Comparison of ENCODE assay signal across 8 cellular contexts in genomic region chr22:20919718-20920117, GRCh38. TPM values are rescaled to one million over a fixed set of nuclear protein-coding genes. Genes with fewer than 3 reads are reported as not detected.
A peak's percentile ranks its signal among the peaks of the same experiment; 100 is the strongest.
DNase-seq lines count a peak whose midpoint lies in the region; ATAC-seq, FAIRE-seq and TF ChIP-seq lines count a peak whose summit lies in the region.

No MANE protein-coding gene starts in this region.

- H3K4me3 ChIP-seq in heart right ventricle (peak overlapping the region in 9 of 10 donors; percentile 66 to 99 (median 93)), GM12878 (peak overlapping the region; percentile 92), uterus (peak overlapping the region; percentile 77 to 92)

- H3K4me2 ChIP-seq in GM12878 (ENCODE audit: control insufficient read depth, insufficient read depth) = peak overlapping the region; percentile 92

- DNase-seq in heart right ventricle (no peak), left cardiac atrium (no peak), GM12878 (ENCODE audit: low read depth, low spot score) (no peak), memory B cell (ENCODE audit: low spot score in 2 of 2) (no peak), uterus (no peak), NCI-H774 (lab: John Stamatoyannopoulos, UW) (no peak), NCI-H2107 treated with DMSO at 0.1 percent for 48 hours (lab: John Stamatoyannopoulos, UW; ENCODE audit: unreplicated experiment) (no peak), GM10248 (ENCODE audit: extremely low spot score) (no peak)

- no peak overlapping the region for H2AFZ ChIP-seq in GM12878 (ENCODE audit: control insufficient read depth, low read depth, low read length)

- in situ Hi-C loops in GM12878 (cut with MboI) = loop anchor here (10.0 kb wide), 1 partner anchor 55 kb away; no protein-coding TSS in a partner anchor

- no peak for TF ChIP-seq POLR2A in GM12878 (IDR thresholded peaks at IDR 0.05; ENCODE audit: low read depth, low read length)
- no peak for TF ChIP-seq POLR2A in uterus (IDR thresholded peaks at IDR 0.05)

- no peak for FAIRE-seq in GM12878 (lab: Jason Lieb, UNC)

- no peaks in the 10 kb centered on the region for H3K27me3 Mint-ChIP-seq in memory B cell

- H3K27me3 ChIP-seq in heart right ventricle (no peaks in the 10 kb centered on the region), GM12878 (replicated peaks in 1 of 2; ENCODE audit: control insufficient read depth in 2 of 2, insufficient read depth in 2 of 2, low read length in 1 of 2) (no peaks in the 10 kb centered on the region), uterus (no peaks in the 10 kb centered on the region)

- peak overlapping the region in 2 of 10 donors; percentile 10 to 27 for H3K27ac ChIP-seq in heart right ventricle
- no peak overlapping the region for H3K27ac ChIP-seq in GM12878 (ENCODE audit: control insufficient read depth, insufficient read depth)
- H3K27ac ChIP-seq in uterus = no peak overlapping the region

- H3K4me1 ChIP-seq in heart right ventricle (peaks cover 6 to 61% (median 51%) of the 10 kb centered on the region in 9 donors), GM12878 (ENCODE audit: control insufficient read depth, insufficient read depth, low read length) (peaks cover 8% of the 10 kb centered on the region), uterus (peaks cover 0 to 3% of the 10 kb centered on the region in 2 donors)

- H3K9me3 ChIP-seq in heart right ventricle (no peaks in the 10 kb centered on the region), GM12878 (replicated peaks; ENCODE audit: control insufficient read depth, insufficient read depth, low read length) (no peaks in the 10 kb centered on the region), uterus (no peaks in the 10 kb centered on the region)

- no peak overlapping the region for H3K27ac Mint-ChIP-seq in memory B cell

- CTCF ChIA-PET in GM12878 (lab: Yijun Ruan, JAX) = interaction anchor here (1.0 to 2.3 kb wide), 2 partner anchors 34 to 83 kb away, joined by 6 to 8 read pairs; partner anchors contain the start of gene THAP7
- CTCF ChIA-PET in GM10248 (lab: Yijun Ruan, JAX) = interaction anchor here (1.3 to 2.4 kb wide), 3 partner anchors 17 to 40 kb away, joined by 3 to 8 read pairs (median 4); no protein-coding TSS in a partner anchor

- H3K4me1 Mint-ChIP-seq in memory B cell = peaks cover 29% of the 10 kb centered on the region

- no peaks in the 10 kb centered on the region for H3K9me3 Mint-ChIP-seq in memory B cell

- SMC1A ChIA-PET in GM12878 (lab: Charles Lee; ENCODE audit: uncharacterized antibody, unreplicated experiment) = no interaction called here

- no peak for TF ChIP-seq RAD21 in GM12878 (IDR thresholded peaks at IDR 0.05; ENCODE audit: insufficient read depth, low read depth, low read length)

- H3K79me2 ChIP-seq in GM12878 (ENCODE audit: control insufficient read depth, insufficient read depth, low read length) = peaks cover 76% of the 10 kb centered on the region

- H3K36me3 ChIP-seq in heart right ventricle (peaks cover 0 to 9% (median 0%) of the 10 kb centered on the region in 9 donors), GM12878 (ENCODE audit: control insufficient read depth in 2 of 2, insufficient read depth in 2 of 2, low read length in 1 of 2) (peaks cover 1 to 4% of the 10 kb centered on the region in 2 experiments; a peak in 3 of 4 replicates), uterus (no peaks in the 10 kb centered on the region)

- H3K4me3 Mint-ChIP-seq in memory B cell = peak overlapping the region; percentile 75

- peaks cover 2% of the 10 kb centered on the region for H3K36me3 Mint-ChIP-seq in memory B cell

- H4K20me1 ChIP-seq in GM12878 (ENCODE audit: control insufficient read depth, insufficient read depth) = peaks cover 5% of the 10 kb centered on the region; the same call in 1 of the 2 replicates

- intact Hi-C loops in heart right ventricle (cut with DNase I) (loop anchor here in 7 of 10 donors (5.0 to 10.0 kb wide), 8 partner anchors 38 to 95 kb away; partner anchors contain the start of genes LZTR1 (in 3 of the 7), AIFM3 (in 1 of the 7), P2RX6 (in 1 of the 7) and PI4KA (in 1 of the 7)), left cardiac atrium (cut with DNase I) (loop anchor here in 1 of 2 donors (5.0 to 10.0 kb wide), 2 partner anchors 48 to 55 kb away; partner anchors contain the start of gene AIFM3), GM12878 (cut with micrococcal nuclease; ENCODE audit: unreplicated experiment) (no loop called here), uterus (cut with DNase I; ENCODE audit: low total_unique reads) (no loop called here)

- ATAC-seq in heart right ventricle (no peak), left cardiac atrium (no peak), GM12878 (no peak), memory B cell (ENCODE audit: low read depth) (no peak)

- RAD21 ChIA-PET in GM12878 (lab: Charles Lee; ENCODE audit: unreplicated experiment) = interaction anchor here (0.5 kb wide), 1 partner anchor 36 kb away, joined by 3 read pairs; no protein-coding TSS in a partner anchor

- WGBS in heart right ventricle, 2 donors = 7 to 14% methylated on average over 4 of the region's 4 CpGs
- WGBS in GM12878 (ENCODE audit: insufficient coverage, insufficient replicate concordance, low lambda C conversion rate, missing lambda C conversion rate) = 1% methylated on average over 4 of the region's 4 CpGs

- TF ChIP-seq CTCF in heart right ventricle (IDR thresholded peaks at IDR 0.05) (no peak), GM12878 (IDR thresholded peaks at IDR 0.05 in 2 of 3, conservative IDR thresholded peaks at IDR 0.05 in 1 of 3; ENCODE audit: control insufficient read depth in 2 of 3, extremely low read depth in 1 of 3, insufficient read depth in 1 of 3, low read depth in 3 of 3, low read length in 3 of 3) (no peak), uterus (IDR thresholded peaks at IDR 0.05) (no peak), GM10248 (IDR thresholded peaks at IDR 0.05; ENCODE audit: control extremely low read depth, extremely low read depth, low read depth, missing control alignments) (no peak)

- peak overlapping the region; percentile 72 for H3K9ac ChIP-seq in GM12878 (ENCODE audit: control insufficient read depth, insufficient read depth, low read length)

- no peak for TF ChIP-seq EP300 in GM12878 (IDR thresholded peaks at IDR 0.05; ENCODE audit: borderline replicate concordance in 1 of 2, control insufficient read depth in 1 of 2, low read depth in 2 of 2, low read length in 2 of 2)

- TSS peak; percentile 68 for BruUV-seq in GM12878 (replicated peaks; lab: Mats Ljungman, UMichigan)

- POLR2A ChIA-PET in GM12878 (lab: Charles Lee) = no interaction called here
- POLR2A ChIA-PET in GM10248 (lab: Yijun Ruan, JAX) = no interaction called here

TF ChIP-seq in GM12878, 131 proteins besides CTCF, POLR2A, EP300 and RAD21 (continues in another document):
- TF ChIP-seq RBBP5 (conservative IDR thresholded peaks at IDR 0.05) = no peak

RNA-seq across cellular contexts. Expression of gene CRKL, which starts 2.5 kb away (rescaled TPM):
- total RNA-seq in heart right ventricle (10 to 100 TPM; 43.3 to 76.9 (median 56.5) TPM), left cardiac atrium (10 to 100 TPM; 48.7 to 50.2 TPM), GM12878 (2014; rRNA removed) (30.8 and 36.6 TPM in 2 replicates), GM12878 (2014; rRNA removed; fragmentation: Illumina TruSeq; extraction: Trizol) (25.8 and 25.9 TPM in 2 replicates), GM12878 (2021) (57.8 and 61.2 TPM in 2 replicates), uterus (10 to 100 TPM; 29.4 to 74.2 (median 57.6) TPM)
- polyA plus RNA-seq in heart right ventricle (10 to 100 TPM; 19.2 to 33.7 TPM), GM12878 (2011; rRNA removed) (32.4 and 39.3 TPM in 2 replicates), GM12878 (2014; fragmentation: Illumina TruSeq; extraction: Trizol) (36.7 and 37.5 TPM in 2 replicates), GM12878 (2014; fragmentation: Nextera tagmentation; extraction: Ambion mirVana) (10 to 100 TPM; 12.6 to 17.1 TPM), GM12878 (2014; rRNA removed) (29.9 and 33.4 TPM in 2 replicates), GM12878 (2016; fragmentation: Nextera tagmentation; extraction: Ambion mirVana) (10 to 100 TPM; 32.4 to 33.0 TPM)
- 54.3 and 59.4 TPM in 2 replicates for total RNA-seq in GM12878 (2013; cell fraction: nucleolus; rRNA removed)
- 22.0 TPM for polyA plus RNA-seq in GM12878 (2011; ENCODE audit: low read depth)
- 28.8 and 43.0 TPM in 2 replicates for polyA plus RNA-seq in GM12878 (2011; cell fraction: cytosol; rRNA removed)
- 22.1 and 24.7 TPM in 2 replicates for polyA plus RNA-seq in GM12878 (2011; cell fraction: nucleus; rRNA removed)
- polyA plus RNA-seq in GM12878 (2012) = 27.8 and 37.1 TPM in 2 replicates
- polyA minus RNA-seq in GM12878 (2011; rRNA and poly(A)+ RNA removed) = 45.3 and 48.0 TPM in 2 replicates
- 20.0 and 26.6 TPM in 2 replicates for polyA minus RNA-seq in GM12878 (2011; cell fraction: cytosol; rRNA and poly(A)+ RNA removed)
- polyA minus RNA-seq in GM12878 (2011; cell fraction: nucleus; rRNA and poly(A)+ RNA removed) = 11.0 and 15.2 TPM in 2 replicates

RNA-seq across cellular contexts. Expression of gene AIFM3, which starts 47.3 kb away (rescaled TPM):
- total RNA-seq in heart right ventricle (1 to 10 TPM in 3 of 10 donors, under 1 TPM in 6, not detected in 1; 0.24 to 1.5 (median 0.50) TPM), left cardiac atrium (1 to 10 TPM; 1.5 to 2.4 TPM), GM12878 (2014; rRNA removed) (0.11 and 0.34 TPM in 2 replicates), GM12878 (2014; rRNA removed; fragmentation: Illumina TruSeq; extraction: Trizol) (not detected in 2 replicates), GM12878 (2021) (0.26 and 0.40 TPM in 2 replicates), uterus (1 to 10 TPM in 2 of 4 donors, not detected in 2; 3.2 to 3.4 TPM)
- polyA plus RNA-seq in heart right ventricle (1 to 10 TPM in 1 of 2 donors, under 1 TPM in 1; 0.29 to 1.5 TPM), GM12878 (2011; rRNA removed) (not detected in 2 replicates), GM12878 (2014; fragmentation: Illumina TruSeq; extraction: Trizol) (not detected in 2 replicates), GM12878 (2014; fragmentation: Nextera tagmentation; extraction: Ambion mirVana) (not detected), GM12878 (2014; rRNA removed) (0.04 and 0.15 TPM in 2 replicates), GM12878 (2016; fragmentation: Nextera tagmentation; extraction: Ambion mirVana) (under 1 TPM in 1 of 2 experiments, not detected in 1; 0.06 TPM)
- 0.61 TPM in 1 of 2 replicates, not detected in the other for total RNA-seq in GM12878 (2013; cell fraction: nucleolus; rRNA removed)
- not detected for polyA plus RNA-seq in GM12878 (2011; ENCODE audit: low read depth)
- 0.03 TPM in 1 of 2 replicates, not detected in the other for polyA plus RNA-seq in GM12878 (2011; cell fraction: cytosol; rRNA removed)
- polyA plus RNA-seq in GM12878 (2011; cell fraction: nucleus; rRNA removed) = 0.24 and 0.31 TPM in 2 replicates
- 0.32 and 0.45 TPM in 2 replicates for polyA plus RNA-seq in GM12878 (2012)
- polyA minus RNA-seq in GM12878 (2011; rRNA and poly(A)+ RNA removed) = not detected in 2 replicates
- polyA minus RNA-seq in GM12878 (2011; cell fraction: cytosol; rRNA and poly(A)+ RNA removed) = not detected in 2 replicates
- not detected in 2 replicates for polyA minus RNA-seq in GM12878 (2011; cell fraction: nucleus; rRNA and poly(A)+ RNA removed)

Comparison
In these comparisons a context has a peak if more than half of its experiments do, and no peak if none do; other contexts are left out.
1. intact Hi-C loops: an anchor here in heart right ventricle (5.0 to 10.0 kb wide); none called in GM12878 and uterus.